In the genomic region with DNA sequence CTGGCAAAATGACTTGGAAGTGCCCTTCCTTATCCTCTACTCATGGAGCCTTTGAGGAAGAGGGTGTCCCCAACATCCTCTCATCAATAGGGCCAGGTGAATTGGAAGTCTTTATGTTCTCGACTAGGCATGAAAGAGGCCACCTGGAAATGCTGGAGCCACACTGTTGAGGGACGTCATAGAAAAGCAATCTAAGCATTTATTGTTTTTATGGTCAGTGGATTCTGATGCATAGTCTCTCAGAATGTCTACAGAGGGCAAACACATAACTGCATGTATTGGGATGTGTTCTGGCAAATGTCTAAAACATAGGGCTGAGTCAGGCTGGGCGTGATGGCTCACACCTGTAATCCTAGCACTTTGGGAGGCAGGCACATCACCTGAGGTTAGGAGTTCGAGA, we compare ENCODE assay signal across 26 cellular contexts.
"Had no signal": no experiment of that assay in that cellular context is flagged by ENCODE, and none has a peak within 500 bp of the region (broad histone marks: within the 10 kb centered on the region; RNA-seq: fewer than 3 reads in every experiment).

No MANE protein-coding gene starts in this region.

- H3K4me1 Mint-ChIP-seq: stimulated activated naive B cell treated with anti-CD40 and anti-IgM and Interleukin-4, amounts not matched to agents 10 μg/mL and 1 μg/mL and 100 μg/mL, for 72 hours had no signal

- H3K9me3 ChIP-seq: adrenal gland, ascending aorta, gastrocnemius medialis, sigmoid colon, transverse colon had no signal

- H3K4me1 ChIP-seq: adrenal gland, ascending aorta, gastrocnemius medialis, sigmoid colon had no signal

- H3K36me3 Mint-ChIP-seq: activated naive CD8-positive, alpha-beta T cell had no signal

- H3K27ac Mint-ChIP-seq: activated naive CD8-positive, alpha-beta T cell; activated T-helper 2 cell treated with anti-CD3 and anti-CD28 coated beads, Interferon-gamma antibody, Interleukin-2, Interleukin-4, amounts not matched to agents 10 μg/mL and 5 μg/mL and 100 μg/mL, durations not matched to agents 14 hours and 24 hours and 36 hours; stimulated activated naive B cell treated with anti-CD40 and anti-IgM and Interleukin-4, amounts not matched to agents 10 μg/mL and 1 μg/mL and 100 μg/mL, for 72 hours had no signal

- H3K27me3 ChIP-seq: adrenal gland, ascending aorta, brain microvascular endothelial cell, gastrocnemius medialis, sigmoid colon, transverse colon had no signal

- ATAC-seq: activated T-cell treated with anti-CD3 and anti-CD28 coated beads, Interleukin-2, amount 50 U/mL, for 4 hours; esophagus mucosa; gastrocnemius medialis; left ventricle myocardium superior; stimulated activated naive B cell treated with anti-CD40 and anti-IgM and Interleukin-4, amounts not matched to agents 10 μg/mL and 1 μg/mL and 100 μg/mL, for 72 hours had no signal

- DNase-seq: activated CD4-positive, alpha-beta T cell treated with anti-CD3 and anti-CD28 coated beads for 4 hours; activated CD4-positive, alpha-beta T cell treated with anti-CD3 and anti-CD28 coated beads, Interleukin-2, amount 50 U/mL, for 48 hours; activated CD4-positive, CD25-positive, alpha-beta regulatory T cell; activated CD8-positive, alpha-beta memory T cell treated with anti-CD3 and anti-CD28 coated beads, Interleukin-2, amount 50 U/mL, for 48 hours; activated naive CD4-positive, alpha-beta T cell; activated T-cell treated with anti-CD3 and anti-CD28 coated beads, Interleukin-2, amount 50 U/mL, for 4 hours; adrenal gland; brain microvascular endothelial cell; caudate nucleus; dermis blood vessel endothelial cell; effector CD8-positive, alpha-beta T cell; gastrocnemius medialis; hippocampal formation; kidney glomerular epithelial cell; left ventricle myocardium superior; mammary epithelial cell; nucleus accumbens; sigmoid colon; stimulated activated CD4-positive, alpha-beta T cell treated with anti-CD3 and anti-CD28 coated beads, Interleukin-2, amount 100 ng/mL, for 48 hours; stimulated activated CD8-positive, alpha-beta memory T cell treated with anti-CD3 and anti-CD28 coated beads, Interleukin-4, amount 100 ng/mL, for 48 hours; stimulated activated naive B cell treated with anti-CD40 and anti-IgM and Interleukin-4, amounts not matched to agents 10 μg/mL and 1 μg/mL and 100 μg/mL, for 72 hours; transverse colon had no signal

- H3K27ac ChIP-seq: adrenal gland, ascending aorta, brain microvascular endothelial cell, gastrocnemius medialis, sigmoid colon, transverse colon had no signal

- H3K4me3 ChIP-seq: adrenal gland, ascending aorta, gastrocnemius medialis, sigmoid colon, transverse colon had no signal

- H3K36me3 ChIP-seq: adrenal gland, ascending aorta, brain microvascular endothelial cell, gastrocnemius medialis, sigmoid colon, transverse colon had no signal

- H3K4me3 Mint-ChIP-seq: activated naive CD8-positive, alpha-beta T cell; activated T-cell treated with anti-CD3 and anti-CD28 coated beads, Interleukin-2, amount 50 U/mL, for 4 hours; stimulated activated naive B cell treated with anti-CD40 and anti-IgM and Interleukin-4, amounts not matched to agents 10 μg/mL and 1 μg/mL and 100 μg/mL, for 72 hours had no signal
